Comparison of ENCODE assay signal across 9 cellular contexts in the genomic region with DNA sequence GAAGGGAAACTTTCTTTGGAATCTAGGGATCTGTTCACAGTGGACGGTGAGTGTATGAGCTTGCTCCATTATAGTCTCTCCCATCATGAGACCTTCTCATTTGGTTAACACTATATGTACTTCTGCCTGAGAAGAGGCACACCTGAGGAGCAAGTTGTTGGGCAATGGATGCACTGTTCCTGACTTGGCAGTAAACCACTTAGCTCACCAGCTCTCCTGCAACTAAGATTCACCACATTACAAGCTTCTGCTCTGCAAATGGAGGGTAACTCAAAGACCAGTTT. TPM values are rescaled to one million over a fixed set of nuclear protein-coding genes. Genes with fewer than 3 reads are reported as not detected.
DNase-seq lines count a peak whose midpoint lies in the region; ATAC-seq and TF ChIP-seq lines count a peak whose summit lies in the region.
"Had no signal": no experiment of that assay in that cellular context is flagged by ENCODE, and none has a peak within 500 bp of the region (broad histone marks: within the 10 kb centered on the region; RNA-seq: fewer than 3 reads in every experiment).

No MANE protein-coding gene starts in this region.

- H2BK120ac ChIP-seq in IMR-90 (ENCODE audit: low read depth, low read length): no peak overlapping the region

- H3K4me3 ChIP-seq in CD8-positive, alpha-beta memory T cell (ENCODE audit: low read length): peak overlapping the region; percentile 54
- no peak overlapping the region for H3K4me3 ChIP-seq in IMR-90 (ENCODE audit: insufficient read depth, low read depth, low read length)
- peak overlapping the region; percentile 58 to 64 for H3K4me3 ChIP-seq in duodenal mucosa (ENCODE audit: low read depth in 1 of 2, low read length in 2 of 2)
- H3K4me3 ChIP-seq in HAP-1: no peak overlapping the region
- H3K4me3 ChIP-seq: SJCRH30 had no signal

- peaks cover 0 to 4% (median 0%) of the 10 kb centered on the region in 5 donors for H3K9me3 Mint-ChIP-seq in CD8-positive, alpha-beta memory T cell
- no peaks in the 10 kb centered on the region for H3K9me3 Mint-ChIP-seq in neural crest cell

- in situ Hi-C loops in IMR-90 (cut with MboI; ENCODE audit: low sequenced_read_pairs) (no loop called here), HAP-1 (cut with MboI; ENCODE audit: low sequenced_read_pairs) (no loop called here)

- peaks cover 4 to 19% (median 8%) of the 10 kb centered on the region in 3 donors for H3K36me3 Mint-ChIP-seq in CD8-positive, alpha-beta memory T cell
- no peaks in the 10 kb centered on the region for H3K36me3 Mint-ChIP-seq in neural crest cell (ENCODE audit: low read depth)

- peaks cover 3% of the 10 kb centered on the region for H3K36me3 ChIP-seq in CD8-positive, alpha-beta memory T cell (ENCODE audit: insufficient read depth, low read length)
- 0 out of 2 replicates have a peak, but pooled peaks cover 2% of the 10 kb centered on the region for H3K36me3 ChIP-seq in IMR-90 (ENCODE audit: control insufficient read depth, insufficient read depth, low read length)
- no peaks in the 10 kb centered on the region for H3K36me3 ChIP-seq in duodenal mucosa (ENCODE audit: control insufficient read depth in 1 of 2, insufficient read depth in 2 of 2, low read length in 2 of 2)
- H3K36me3 ChIP-seq in HAP-1 (replicated peaks): no peaks in the 10 kb centered on the region

- H3K9ac ChIP-seq in IMR-90 (ENCODE audit: low read depth, low read length): no peak overlapping the region
- H3K9ac ChIP-seq in duodenal mucosa (ENCODE audit: low read depth in 1 of 2, low read length in 2 of 2): no peak overlapping the region

- no peaks in the 10 kb centered on the region for H3K9me3 ChIP-seq in CD8-positive, alpha-beta memory T cell (ENCODE audit: low read length)
- H3K9me3 ChIP-seq in IMR-90 (ENCODE audit: control insufficient read depth, insufficient read depth, low read length): no peaks in the 10 kb centered on the region
- H3K9me3 ChIP-seq in duodenal mucosa (ENCODE audit: control insufficient read depth in 1 of 2, low read length in 2 of 2): no peaks in the 10 kb centered on the region
- H3K9me3 ChIP-seq in HAP-1: no peaks in the 10 kb centered on the region
- H3K9me3 ChIP-seq: SJCRH30 had no signal

- BruUV-seq in IMR-90 (replicated peaks; lab: Mats Ljungman, UMichigan): no TSS peak

- peaks cover 19% of the 10 kb centered on the region for H3K9me1 ChIP-seq in IMR-90 (ENCODE audit: insufficient read depth, low read length)

- DNase-seq in CD8-positive, alpha-beta memory T cell: no peak
- DNase-seq in IMR-90 (no peak), neural crest cell (ENCODE audit: low read depth, low spot score) (no peak), HAP-1 (ENCODE audit: low spot score in 2 of 2) (no peak), germinal center (ENCODE audit: low spot score) (no peak), SKM-1 treated with dmso at 0.1 percent for 144 hours (lab: John Stamatoyannopoulos, UW; ENCODE audit: unreplicated experiment) (no peak), GOT3 (lab: John Stamatoyannopoulos, UW) (no peak)
- DNase-seq: SJCRH30 had no signal

- H3K18ac ChIP-seq in IMR-90 (ENCODE audit: low read depth, low read length): no peak overlapping the region

- POLR2A ChIA-PET in CD8-positive, alpha-beta memory T cell (lab: Charles Lee): interaction anchor here (1.1 to 2.5 kb wide), 3 partner anchors 9 to 22 kb away, joined by 4 to 15 read pairs (median 12); partner anchors contain the start of gene MACF1
- POLR2A ChIA-PET in IMR-90 (lab: Charles Lee; ENCODE audit: unreplicated experiment): interaction anchor here (1.4 kb wide), 1 partner anchor 10 kb away, joined by 3 read pairs; no protein-coding TSS in a partner anchor

- peak overlapping the region; percentile 76 to 96 (median 92) for H3K27ac Mint-ChIP-seq in CD8-positive, alpha-beta memory T cell
- H3K27ac Mint-ChIP-seq in neural crest cell (ENCODE audit: unreplicated experiment): peak overlapping the region; percentile 83

- H4K91ac ChIP-seq in IMR-90 (ENCODE audit: insufficient read depth, low read depth, low read length): no peak overlapping the region

- intact Hi-C loops in IMR-90 (cut with micrococcal nuclease): no loop called here

- 0 out of 2 replicates have a peak overlapping the region, but pooled peaks have one; percentile 35 for H3K23ac ChIP-seq in IMR-90 (ENCODE audit: low read depth, low read length)

- H3K4ac ChIP-seq in IMR-90 (ENCODE audit: low read depth, low read length): peak overlapping the region; percentile 37

- no peak overlapping the region for H3K56ac ChIP-seq in IMR-90 (ENCODE audit: extremely low read depth, insufficient read depth, low read length)

- H3K27me3 ChIP-seq in CD8-positive, alpha-beta memory T cell (ENCODE audit: insufficient read depth, low read length, poor library complexity, severe bottlenecking): no peaks in the 10 kb centered on the region
- H3K27me3 ChIP-seq in IMR-90 (ENCODE audit: control insufficient read depth, insufficient read depth, low read length) (no peaks in the 10 kb centered on the region), duodenal mucosa (ENCODE audit: control insufficient read depth in 1 of 2, insufficient read depth in 2 of 2, low read length in 2 of 2) (no peaks in the 10 kb centered on the region), HAP-1 (ENCODE audit: low read depth) (no peaks in the 10 kb centered on the region)
- H3K27me3 ChIP-seq: SJCRH30 had no signal

- TF ChIP-seq POLR2A in IMR-90 (IDR thresholded peaks at IDR 0.05; ENCODE audit: low read depth, low read length): no peak

- H3K14ac ChIP-seq in IMR-90 (replicated peaks; ENCODE audit: low read depth, low read length): peak overlapping the region; percentile 52; the same call in 1 of the 2 replicates

- H2AK9ac ChIP-seq in IMR-90 (replicated peaks; ENCODE audit: low read depth, low read length, poor library complexity): peak overlapping the region; percentile 10

- H4K5ac ChIP-seq in IMR-90 (ENCODE audit: low read depth, low read length): no peak overlapping the region

- H2AFZ ChIP-seq in IMR-90 (replicated peaks; ENCODE audit: low read length, poor library complexity): no peak overlapping the region

- CTCF ChIA-PET in CD8-positive, alpha-beta memory T cell (lab: Charles Lee): interaction anchor here (0.7 to 5.1 kb wide), 4 partner anchors 9 to 44 kb away, joined by 3 to 46 read pairs (median 14); partner anchors contain the start of gene MACF1
- CTCF ChIA-PET in IMR-90 (lab: Yijun Ruan, JAX): interaction anchor here (0.5 to 1.4 kb wide), 5 partner anchors 11 to 91 kb away, joined by 3 to 4 read pairs (median 3); no protein-coding TSS in a partner anchor

- dilution Hi-C loops in IMR-90 (cut with HindIII; ENCODE audit: low sequenced_read_pairs, unreplicated experiment): no loop called here

- H4K20me1 ChIP-seq in IMR-90 (ENCODE audit: insufficient read depth, low read length): peaks cover 59% of the 10 kb centered on the region

- H3K27ac ChIP-seq in CD8-positive, alpha-beta memory T cell (ENCODE audit: low read depth, low read length): no peak overlapping the region
- no peak overlapping the region; the same call in 1 of the 2 replicates for H3K27ac ChIP-seq in IMR-90 (ENCODE audit: insufficient read depth, low read length)
- no peak overlapping the region for H3K27ac ChIP-seq in duodenal mucosa (ENCODE audit: low read depth, low read length)
- H3K27ac ChIP-seq: SJCRH30 had no signal

- no peak overlapping the region for H2AK5ac ChIP-seq in IMR-90 (ENCODE audit: low read depth, low read length)

- H2BK15ac ChIP-seq in IMR-90 (ENCODE audit: low read depth, low read length): no peak overlapping the region; the same call in 2 of the 3 replicates

- H3K79me1 ChIP-seq in IMR-90 (ENCODE audit: low read depth in 1 of 2, low read length in 2 of 2): peaks cover 31 to 69% of the 10 kb centered on the region in 2 experiments

- no peaks in the 10 kb centered on the region for H3K27me3 Mint-ChIP-seq in CD8-positive, alpha-beta memory T cell
- H3K27me3 Mint-ChIP-seq in neural crest cell (ENCODE audit: low read depth): no peaks in the 10 kb centered on the region

- H3K4me3 Mint-ChIP-seq in CD8-positive, alpha-beta memory T cell: peak overlapping the region; percentile 84 to 96 (median 90)
- no peak overlapping the region for H3K4me3 Mint-ChIP-seq in neural crest cell

- peaks cover 46% of the 10 kb centered on the region for H3K4me1 ChIP-seq in CD8-positive, alpha-beta memory T cell (ENCODE audit: insufficient read depth, low read length)
- H3K4me1 ChIP-seq in IMR-90 (ENCODE audit: control insufficient read depth, insufficient read depth, low read length) (peaks cover 27% of the 10 kb centered on the region), duodenal mucosa (ENCODE audit: control insufficient read depth in 1 of 2, insufficient read depth in 2 of 2, low read length in 2 of 2) (peaks cover 23 to 26% of the 10 kb centered on the region in 2 donors), HAP-1 (peaks cover 9% of the 10 kb centered on the region)

- TF ChIP-seq RAD21 in IMR-90 (IDR thresholded peaks at IDR 0.05; ENCODE audit: low read length): no peak

- no peak overlapping the region; a peak in 1 of 4 replicates for H4K8ac ChIP-seq in IMR-90 (ENCODE audit: low read depth in 2 of 2, low read length in 2 of 2)

- TF ChIP-seq CTCF in IMR-90 (conservative IDR thresholded peaks at IDR 0.05; ENCODE audit: low read depth, low read length) (no peak), neural crest cell (conservative IDR thresholded peaks at IDR 0.05) (no peak)

- ATAC-seq in IMR-90 (ENCODE audit: low read depth): no peak

- no peak overlapping the region for H2BK5ac ChIP-seq in IMR-90 (ENCODE audit: low read depth, low read length, poor library complexity, severe bottlenecking)

- H2BK20ac ChIP-seq in IMR-90 (ENCODE audit: low read depth, low read length): no peak overlapping the region

- WGBS in IMR-90 (ENCODE audit: extremely low coverage in 2 of 2, insufficient read length in 1 of 2), 2 experiments: no CpG with 5 or more reads among the region's 1 CpG

- no peak overlapping the region for H3K4me2 ChIP-seq in IMR-90 (ENCODE audit: low read depth, low read length)

- H3K4me1 Mint-ChIP-seq in CD8-positive, alpha-beta memory T cell: peaks cover 53 to 72% (median 71%) of the 10 kb centered on the region in 3 donors
- peaks cover 35% of the 10 kb centered on the region for H3K4me1 Mint-ChIP-seq in neural crest cell

TF ChIP-seq in IMR-90, 13 proteins besides CTCF, POLR2A, EP300 and RAD21 (continues in another document):
- TF ChIP-seq RFX5 (IDR thresholded peaks at IDR 0.05; ENCODE audit: low read depth, low read length) (no peak), MAZ (IDR thresholded peaks at IDR 0.05; ENCODE audit: borderline replicate concordance, low read depth, low read length) (no peak), NFE2L2 (IDR thresholded peaks at IDR 0.05; ENCODE audit: low read depth, low read length) (no peak), SMC3 (IDR thresholded peaks at IDR 0.05; ENCODE audit: low read depth, low read length) (no peak), RCOR1 (IDR thresholded peaks at IDR 0.05; ENCODE audit: insufficient replicate concordance, low read length) (no peak)

RNA-seq across cellular contexts. Expression of gene MACF1, which starts 10.2 kb away (rescaled TPM):
- total RNA-seq in CD8-positive, alpha-beta memory T cell: 100 to 1,000 TPM; 151 to 154 TPM
- polyA plus RNA-seq in CD8-positive, alpha-beta memory T cell: 87.6 TPM
- total RNA-seq in IMR-90 (2012; rRNA removed) (368 and 369 TPM in 2 replicates), neural crest cell (185 and 197 TPM in 2 replicates)
- 56.3 and 67.6 TPM in 2 replicates for polyA plus RNA-seq in IMR-90 (2012; rRNA removed)
- polyA plus RNA-seq in IMR-90 (2012; cell fraction: cytosol; rRNA removed): 24.9 and 28.6 TPM in 2 replicates
- polyA plus RNA-seq in IMR-90 (2012; cell fraction: nucleus; rRNA removed; ENCODE audit: low replicate concordance): 141 and 243 TPM in 2 replicates

Comparison
In these comparisons a context has a peak if more than half of its experiments do, and no peak if none do; other contexts are left out.
1. H3K4me3 ChIP-seq: peak in CD8-positive, alpha-beta memory T cell (single experiment) and duodenal mucosa (2 of 2); none in IMR-90 (single experiment) and HAP-1 (single experiment).